In genomic region chr10:133569801-133570200, GRCh38 we compare ENCODE assay signal across 19 cellular contexts. TPM values are rescaled to one million over a fixed set of nuclear protein-coding genes. Genes with fewer than 3 reads are reported as not detected.
"Had no signal": no experiment of that assay in that cellular context is flagged by ENCODE, and none has a peak within 500 bp of the region (broad histone marks: within the 10 kb centered on the region; RNA-seq: fewer than 3 reads in every experiment).

No MANE protein-coding gene starts in this region.

RNA-seq across cellular contexts. Expression of gene SYCE1, which starts 4.4 kb away (rescaled TPM):
- total RNA-seq: neural crest cell, osteocyte had no signal
- polyA plus RNA-seq: mammary epithelial cell had no signal

RNA-seq across cellular contexts. Expression of gene FRG2B, which starts 56.8 kb away (rescaled TPM):
- total RNA-seq: kidney; liver; lower lobe of right lung; mammary epithelial cell; mucosa of gallbladder; naive thymus-derived CD8-positive, alpha-beta T cell; neural crest cell; osteocyte; posterior vena cava; psoas muscle; sigmoid colon; spleen; temporal lobe; tibial nerve; ureter; uterus had no signal
- polyA plus RNA-seq: immature natural killer cell; liver; mammary epithelial cell; naive thymus-derived CD8-positive, alpha-beta T cell; psoas muscle; sigmoid colon; small intestine; spleen; thymus had no signal
